8 cellular contexts compared by ENCODE assay signal in genomic region chr12:93766802-93767523, GRCh38.
DNase-seq lines count a peak whose midpoint lies in the region; ATAC-seq, FAIRE-seq and TF ChIP-seq lines count a peak whose summit lies in the region.

No MANE protein-coding gene starts in this region.

- H4K20me1 ChIP-seq in PC-3 (ENCODE audit: low read length), result no peaks in the 10 kb centered on the region

- DNase-seq in AG09309 (ENCODE audit: low read depth) (no peak), GM19239 (ENCODE audit: insufficient read length, low spot score) (no peak), PC-3 (peak; percentile 85), breast epithelium (ENCODE audit: low spot score in 2 of 2) (no peak), kidney tubule cell (ENCODE audit: low spot score) (peak; percentile 43), suprapubic skin (ENCODE audit: low spot score in 2 of 2) (no peak), GM12892 (ENCODE audit: insufficient read length) (no peak)

- H2AFZ ChIP-seq in PC-3 (ENCODE audit: low read length), result peak overlapping the region; percentile 6; the same call in 1 of the 2 replicates

- H3K9me3 ChIP-seq in PC-3 (ENCODE audit: low read length), result no peaks in the 10 kb centered on the region
- H3K9me3 ChIP-seq in breast epithelium, result no peaks in the 10 kb centered on the region
- H3K9me3 ChIP-seq in suprapubic skin, result no peaks in the 10 kb centered on the region

- no peaks in the 10 kb centered on the region for H3F3A ChIP-seq in PC-3 (ENCODE audit: low read length, unreplicated experiment)

- H3K79me2 ChIP-seq in PC-3 (ENCODE audit: low read length), result no peaks in the 10 kb centered on the region

- no peak for TF ChIP-seq EP300 in suprapubic skin (IDR thresholded peaks at IDR 0.05)

- ATAC-seq in PC-3 (peak; percentile 88), GM21390 (IDR thresholded peaks at IDR 0.05; ENCODE audit: unreplicated experiment) (no peak)

- FAIRE-seq in GM19239 (lab: Jason Lieb, UNC) (peak; percentile 49), GM12892 (lab: Jason Lieb, UNC) (no peak)

- H3K27ac ChIP-seq in PC-3 (ENCODE audit: low read length) (no peak overlapping the region), breast epithelium (peak overlapping the region; percentile 63 to 67), suprapubic skin (peak overlapping the region; percentile 3)

- 14% methylated on average over 6 of the region's 6 CpGs for WGBS in suprapubic skin

- H3K36me3 ChIP-seq in PC-3 (ENCODE audit: low read depth, low read length) (no peaks in the 10 kb centered on the region), breast epithelium (no peaks in the 10 kb centered on the region), suprapubic skin (no peaks in the 10 kb centered on the region)

- H3K4me1 ChIP-seq in PC-3 (ENCODE audit: insufficient read depth, low read length) (peaks cover 15% of the 10 kb centered on the region; the same call in 1 of the 2 replicates), breast epithelium (peaks cover 0 to 8% of the 10 kb centered on the region in 2 donors), suprapubic skin (peaks cover 25% of the 10 kb centered on the region)

- CTCF ChIA-PET in PC-3 (lab: Charles Lee), result interaction anchor here (0.5 to 5.0 kb wide), 12 partner anchors 10 to 957 kb away, joined by 3 to 91 read pairs (median 5); no protein-coding TSS in a partner anchor

- H3K27me3 ChIP-seq in PC-3 (ENCODE audit: low read length) (no peaks in the 10 kb centered on the region), breast epithelium (no peaks in the 10 kb centered on the region), suprapubic skin (no peaks in the 10 kb centered on the region)

- intact Hi-C loops in PC-3 (cut with micrococcal nuclease), result loop anchor here (1.0 to 2.0 kb wide), 4 partner anchors 72 to 334 kb away; no protein-coding TSS in a partner anchor
- intact Hi-C loops in breast epithelium (cut with DNase I; ENCODE audit: low total_unique reads), result no loop called here

- H3K9me2 ChIP-seq in PC-3 (replicated peaks; ENCODE audit: low read length), result no peaks in the 10 kb centered on the region

- peak overlapping the region; percentile 27; the same call in 1 of the 2 replicates for H3K4me2 ChIP-seq in PC-3 (ENCODE audit: low read length)

- TF ChIP-seq CTCF in AG09309 (IDR thresholded peaks at IDR 0.05; ENCODE audit: control insufficient read depth, insufficient read depth, low read depth, low read length, missing control alignments) (peak; percentile 62), PC-3 (conservative IDR thresholded peaks at IDR 0.05; ENCODE audit: low read depth, low read length) (peak; percentile 93), breast epithelium (IDR thresholded peaks at IDR 0.05) (peak; percentile 37 to 54 (median 39)), suprapubic skin (IDR thresholded peaks at IDR 0.05) (peak; percentile 46 to 49)

- TF ChIP-seq POLR2A in breast epithelium (IDR thresholded peaks at IDR 0.05) (no peak), suprapubic skin (IDR thresholded peaks at IDR 0.05) (no peak), GM12892 (IDR thresholded peaks at IDR 0.05; ENCODE audit: low read depth, low read length) (no peak)

- H3K4me3 ChIP-seq in AG09309 (ENCODE audit: control insufficient read depth, low read depth, low read length) (no peak overlapping the region), PC-3 (ENCODE audit: low read length) (no peak overlapping the region), breast epithelium (no peak overlapping the region), suprapubic skin (no peak overlapping the region)

- H3K9ac ChIP-seq in PC-3 (ENCODE audit: low read length), result no peak overlapping the region

- POLR2A ChIA-PET in PC-3 (lab: Charles Lee; ENCODE audit: unreplicated experiment), result no interaction called here

- no TSS peak for BruUV-seq in PC-3 (replicated peaks; lab: Mats Ljungman, UMichigan)

Comparison
In these comparisons a context has a peak if more than half of its experiments do, and no peak if none do; other contexts are left out.
1. DNase-seq: peak in PC-3 (single experiment) and kidney tubule cell (single experiment); none in AG09309 (single experiment), GM19239 (single experiment), breast epithelium (0 of 2), suprapubic skin (0 of 2) and GM12892 (single experiment).
2. CTCF ChIP-seq: peak in every context shown above with its lines; median percentile 93 in PC-3; 62 in AG09309; 48 in suprapubic skin; 39 in breast epithelium.